7 cellular contexts compared by ENCODE assay signal in the genomic region with DNA sequence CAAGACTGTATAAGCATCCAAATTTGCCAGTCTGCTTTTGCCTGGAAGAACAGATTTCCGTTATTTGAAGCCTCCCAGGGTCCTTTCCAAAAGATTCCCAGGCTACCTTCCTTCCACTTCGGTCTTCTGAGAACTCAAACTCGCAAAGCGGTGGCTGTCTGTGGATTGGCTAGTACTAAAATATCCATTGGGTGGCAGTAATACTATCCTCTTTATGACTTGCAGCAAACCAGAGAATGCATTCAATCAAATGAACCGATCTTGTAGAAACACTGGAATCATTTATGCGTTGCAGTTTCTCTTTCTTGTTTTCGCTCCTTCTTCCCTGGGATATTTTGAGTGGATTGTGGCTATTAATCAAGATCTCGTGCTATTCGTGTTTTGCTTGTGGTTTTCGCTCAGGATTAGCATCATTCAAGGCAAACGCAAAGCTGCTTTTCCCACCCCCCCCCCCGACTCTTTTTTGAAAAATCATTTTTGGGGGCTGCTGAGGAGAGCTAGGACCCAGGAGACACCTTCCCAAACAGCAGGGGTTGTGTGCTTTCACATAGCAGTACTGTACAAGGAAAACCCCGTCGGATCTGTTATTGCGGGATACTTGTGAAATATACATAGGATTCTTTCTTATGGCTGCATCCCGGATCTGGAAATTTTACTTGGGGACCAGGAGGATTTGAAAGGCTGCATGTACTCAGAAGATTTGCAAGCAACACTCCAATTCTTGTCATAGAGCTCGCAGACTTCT. TPM values are rescaled to one million over a fixed set of nuclear protein-coding genes. Genes with fewer than 3 reads are reported as not detected.
A peak's percentile ranks its signal among the peaks of the same experiment; 100 is the strongest.
DNase-seq lines count a peak whose midpoint lies in the region; ATAC-seq and TF ChIP-seq lines count a peak whose summit lies in the region.

IL1RAPL1 (plus strand) TSS at position 556 of the 745 bp plus-strand sequence.

- H3K27me3 ChIP-seq in right lobe of liver (no peaks in the 10 kb centered on the region), uterus (no peaks in the 10 kb centered on the region)

- 10% methylated on average over 17 of the region's 17 CpGs for WGBS in right lobe of liver (ENCODE audit: insufficient coverage, low coverage, low lambda C conversion rate, missing lambda C conversion rate)

- H3K27ac ChIP-seq in cingulate gyrus (ENCODE audit: low read depth, low read length) (peak within 1 kb of the TSS; percentile 65), right lobe of liver (no peak within 1 kb of the TSS), uterus (no peak within 1 kb of the TSS)

- ATAC-seq in right lobe of liver: peak; percentile 80 to 92 (median 90)
- ATAC-seq in stimulated activated naive CD8-positive, alpha-beta T cell treated with anti-CD3 and anti-CD28 coated beads, Interleukin-15, Interleukin-2, amounts not matched to agents 100 U/mL and 50 U/mL, for 24 hours: no peak

- no peaks in the 10 kb centered on the region for H3K36me3 ChIP-seq in right lobe of liver
- no peaks in the 10 kb centered on the region for H3K36me3 ChIP-seq in uterus

- H3K4me1 ChIP-seq in right lobe of liver (no peaks in the 10 kb centered on the region), uterus (no peaks in the 10 kb centered on the region)

- no peaks in the 10 kb centered on the region for H3K9me3 ChIP-seq in right lobe of liver
- no peaks in the 10 kb centered on the region for H3K9me3 ChIP-seq in uterus

- peak within 1 kb of the TSS; percentile 10 to 30 (median 14) for H3K4me3 ChIP-seq in right lobe of liver
- peak within 1 kb of the TSS; percentile 14 to 27 for H3K4me3 ChIP-seq in uterus

- intact Hi-C loops in right lobe of liver (cut with DNase I): no loop called here
- intact Hi-C loops in uterus (cut with DNase I; ENCODE audit: low total_unique reads): no loop called here

- DNase-seq in M059J (ENCODE audit: low read depth) (peak; percentile 52), right lobe of liver (no peak), uterus (no peak), SIG-M5 (lab: John Stamatoyannopoulos, UW) (no peak)
- no peak for DNase-seq in stimulated activated naive CD8-positive, alpha-beta T cell treated with anti-CD3 and anti-CD28 coated beads, Interleukin-15, Interleukin-2, amounts not matched to agents 100 U/mL and 50 U/mL, for 24 hours
- DNase-seq in activated CD4-positive, alpha-beta T cell treated with anti-CD3 and anti-CD28 coated beads for 1 hour: no peak

- no peak for TF ChIP-seq POLR2A in right lobe of liver (IDR thresholded peaks at IDR 0.05)
- no peak for TF ChIP-seq POLR2A in uterus (IDR thresholded peaks at IDR 0.05)

- peak; percentile 16 to 45 (median 31) for TF ChIP-seq CTCF in right lobe of liver (IDR thresholded peaks at IDR 0.05)
- TF ChIP-seq CTCF in uterus (IDR thresholded peaks at IDR 0.05): no peak

RNA-seq across cellular contexts. Expression of gene IL1RAPL1, which starts in this region (rescaled TPM):
- 1.3 and 3.2 TPM in 2 replicates for total RNA-seq in M059J (2014; rRNA removed; shearing (Covaris generic))
- total RNA-seq in right lobe of liver (not detected), uterus (1 to 10 TPM in 1 of 4 donors, under 1 TPM in 1, not detected in 2; 0.24 to 6.2 TPM)

Comparison
In these comparisons a context has a peak if more than half of its experiments do, and no peak if none do; other contexts are left out.
1. Peak in ATAC-seq and H3K4me3 ChIP-seq in right lobe of liver; RNA of the gene not detected or under 1 TPM.
2. CTCF ChIP-seq: peak in right lobe of liver (4 of 4); none in uterus (0 of 4).